Comparison of ENCODE assay signal across 17 cellular contexts in the genomic region with DNA sequence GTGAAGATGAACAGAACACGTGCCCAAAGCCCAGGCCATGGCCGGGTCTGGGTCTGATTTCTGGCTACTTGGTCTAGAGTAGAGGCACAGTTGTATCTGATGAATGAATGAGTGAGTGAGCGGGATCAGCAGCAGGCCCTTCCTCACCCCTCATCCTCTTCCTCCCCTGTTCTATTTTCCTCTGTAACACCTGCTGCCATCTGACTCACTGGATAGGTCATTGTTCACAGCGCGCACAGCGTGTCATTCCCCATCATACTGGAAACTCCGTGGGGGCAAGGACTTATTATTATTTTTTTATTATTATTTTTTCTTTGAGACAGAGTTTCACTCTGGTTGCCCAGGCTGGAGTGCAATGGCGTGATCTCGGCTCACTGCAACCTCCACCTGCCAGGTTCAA. TPM values are rescaled to one million over a fixed set of nuclear protein-coding genes. Genes with fewer than 3 reads are reported as not detected.
DNase-seq lines count a peak whose midpoint lies in the region; ATAC-seq, FAIRE-seq and TF ChIP-seq lines count a peak whose summit lies in the region.
"Had no signal": no experiment of that assay in that cellular context is flagged by ENCODE, and none has a peak within 500 bp of the region (broad histone marks: within the 10 kb centered on the region; RNA-seq: fewer than 3 reads in every experiment).

No MANE protein-coding gene starts in this region.

- H3K9me1 ChIP-seq in endothelial cell of umbilical vein (replicated peaks; ENCODE audit: control insufficient read depth, extremely low read depth, insufficient read depth, low read length): no peaks in the 10 kb centered on the region

- no peak for TF ChIP-seq EP300 in sigmoid colon (IDR thresholded peaks at IDR 0.05)

- no TSS peak for BruUV-seq in endothelial cell of umbilical vein (replicated peaks; lab: Mats Ljungman, UMichigan)

- no peaks in the 10 kb centered on the region for H3K36me3 ChIP-seq in RWPE2 (ENCODE audit: low read depth)
- H3K36me3 ChIP-seq in endothelial cell of umbilical vein (ENCODE audit: control insufficient read depth in 2 of 2, extremely low read depth in 1 of 2, insufficient read depth in 2 of 2, low read length in 2 of 2): no peaks in the 10 kb centered on the region
- H3K36me3 ChIP-seq in sigmoid colon: no peaks in the 10 kb centered on the region
- H3K36me3 ChIP-seq: BE2C had no signal

- TF ChIP-seq POLR2A in GM12892 (IDR thresholded peaks at IDR 0.05; ENCODE audit: low read depth, low read length) (no peak), endothelial cell of umbilical vein (IDR thresholded peaks at IDR 0.05; ENCODE audit: low read depth, low read length) (no peak), sigmoid colon (IDR thresholded peaks at IDR 0.05) (no peak)

- DNase-seq in GM12892 (ENCODE audit: insufficient read length): no peak
- DNase-seq in RWPE2 (ENCODE audit: low spot score): no peak
- peak; percentile 45 for DNase-seq in endothelial cell of umbilical vein (ENCODE audit: low read depth, low spot score)
- DNase-seq in sigmoid colon: no peak
- DNase-seq in NCI-H1930 (lab: John Stamatoyannopoulos, UW): no peak
- DNase-seq in MV-4-11 (lab: John Stamatoyannopoulos, UW): no peak
- DNase-seq in HK-2 (ENCODE audit: unreplicated experiment): no peak
- DNase-seq: activated gamma-delta T cell treated with Interleukin-2 at 50 U/mL for 16 hours, BE2C, dorsolateral prefrontal cortex, hippocampal formation, kidney glomerular epithelial cell, NCI-H1417, NCI-H2171 treated with DMSO at 0.1 percent for 48 hours, T-helper 9 cell had no signal

- intact Hi-C loops in endothelial cell of umbilical vein (cut with micrococcal nuclease): no loop called here
- intact Hi-C loops in sigmoid colon (cut with DNase I): no loop called here

- H3K4me3 ChIP-seq in RWPE2 (ENCODE audit: severe bottlenecking) (no peak overlapping the region), endothelial cell of umbilical vein (replicated peaks in 1 of 3; ENCODE audit: insufficient read depth in 1 of 3, low read depth in 1 of 3, low read length in 3 of 3) (no peak overlapping the region), sigmoid colon (no peak overlapping the region)
- H3K4me3 ChIP-seq: dorsolateral prefrontal cortex, K562 had no signal

- H2AFZ ChIP-seq in endothelial cell of umbilical vein (ENCODE audit: low read depth, low read length): no peak overlapping the region

- FAIRE-seq in GM12892 (lab: Jason Lieb, UNC): peak; percentile 38
- FAIRE-seq in endothelial cell of umbilical vein (lab: Jason Lieb, UNC): peak; percentile 43
- FAIRE-seq: K562 had no signal

- POLR2A ChIA-PET in endothelial cell of umbilical vein (lab: Charles Lee): no interaction called here

- dilution Hi-C loops in endothelial cell of umbilical vein (cut with MboI; ENCODE audit: extremely low pct_ligation_motif_present, low sequenced_read_pairs): no loop called here

- no peaks in the 10 kb centered on the region for H3K79me2 ChIP-seq in endothelial cell of umbilical vein (ENCODE audit: control insufficient read depth, insufficient read depth, low read length)

- no peaks in the 10 kb centered on the region for H3K27me3 ChIP-seq in RWPE2 (ENCODE audit: insufficient read depth, poor library complexity, severe bottlenecking)
- H3K27me3 ChIP-seq in endothelial cell of umbilical vein (ENCODE audit: control insufficient read depth in 2 of 2, insufficient read depth in 2 of 2, low read length in 2 of 2): no peaks in the 10 kb centered on the region
- peaks cover 0 to 14% (median 0%) of the 10 kb centered on the region in 3 donors for H3K27me3 ChIP-seq in sigmoid colon

- H3K4me2 ChIP-seq in endothelial cell of umbilical vein (ENCODE audit: insufficient read depth, low read length): no peak overlapping the region

- ATAC-seq in RWPE2 (ENCODE audit: low read depth): no peak
- ATAC-seq: K562 had no signal

- no peaks in the 10 kb centered on the region for H4K20me1 ChIP-seq in endothelial cell of umbilical vein (replicated peaks; ENCODE audit: control insufficient read depth, extremely low read depth, insufficient read depth, low read length)

- no peak for TF ChIP-seq CTCF in RWPE2 (IDR thresholded peaks at IDR 0.05; ENCODE audit: poor library complexity, severe bottlenecking)
- no peak for TF ChIP-seq CTCF in endothelial cell of umbilical vein (IDR thresholded peaks at IDR 0.05; ENCODE audit: extremely low read depth in 1 of 2, insufficient read depth in 1 of 2, low read depth in 1 of 2, low read length in 2 of 2)
- no peak for TF ChIP-seq CTCF in sigmoid colon (IDR thresholded peaks at IDR 0.05)

- H3K4me1 ChIP-seq in RWPE2 (ENCODE audit: insufficient read depth, poor library complexity, severe bottlenecking) (peaks cover 32% of the 10 kb centered on the region), endothelial cell of umbilical vein (ENCODE audit: control insufficient read depth, extremely low read depth, insufficient read depth, low read length) (peaks cover 35% of the 10 kb centered on the region), sigmoid colon (peaks cover 0 to 13% (median 12%) of the 10 kb centered on the region in 4 donors)
- H3K4me1 ChIP-seq: BE2C had no signal

- H3K9ac ChIP-seq in endothelial cell of umbilical vein (replicated peaks; ENCODE audit: extremely low read depth, insufficient read depth, low read length): no peak overlapping the region

- CTCF ChIA-PET in endothelial cell of umbilical vein (lab: Charles Lee): interaction anchor here (1.4 to 2.0 kb wide), 10 partner anchors 9 to 330 kb away, joined by 3 to 18 read pairs (median 5); a partner anchor contains a TSS

- H3K9me3 ChIP-seq in RWPE2 (ENCODE audit: severe bottlenecking) (no peaks in the 10 kb centered on the region), endothelial cell of umbilical vein (replicated peaks; ENCODE audit: control insufficient read depth, insufficient read depth, low read length) (no peaks in the 10 kb centered on the region), sigmoid colon (no peaks in the 10 kb centered on the region)
- H3K9me3 ChIP-seq: BE2C had no signal

- 83 to 90% methylated on average over 9 of the region's 9 CpGs for WGBS in sigmoid colon, 2 donors

- H3K27ac ChIP-seq in RWPE2 (ENCODE audit: poor library complexity, severe bottlenecking) (peak overlapping the region; percentile 86), endothelial cell of umbilical vein (ENCODE audit: insufficient read depth, low read depth, low read length) (peak overlapping the region; percentile 82), sigmoid colon (peak overlapping the region in 3 of 4 donors; percentile 23 to 52 (median 45))

TF ChIP-seq in endothelial cell of umbilical vein, 7 proteins besides CTCF, POLR2A, EP300 and RAD21:
- TF ChIP-seq POLR2AphosphoS5 (IDR thresholded peaks at IDR 0.05; ENCODE audit: insufficient read depth, low read depth, low read length): no peak
- TF ChIP-seq FOS (IDR thresholded peaks at IDR 0.05; ENCODE audit: borderline replicate concordance, insufficient read depth, low read length): no peak
- TF ChIP-seq, protein P1, sequence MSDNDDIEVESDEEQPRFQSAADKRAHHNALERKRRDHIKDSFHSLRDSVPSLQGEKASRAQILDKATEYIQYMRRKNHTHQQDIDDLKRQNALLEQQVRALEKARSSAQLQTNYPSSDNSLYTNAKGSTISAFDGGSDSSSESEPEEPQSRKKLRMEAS (IDR thresholded peaks at IDR 0.05; ENCODE audit: insufficient read depth, insufficient read length): no peak
- no peak for TF ChIP-seq EZH2 (IDR thresholded peaks at IDR 0.05; ENCODE audit: borderline replicate concordance, low read depth, low read length, severe bottlenecking)
- no peak for TF ChIP-seq MYC (IDR thresholded peaks at IDR 0.05; ENCODE audit: low read depth, low read length)
- no peak for TF ChIP-seq GATA2 (IDR thresholded peaks at IDR 0.05; ENCODE audit: insufficient read depth, insufficient read length, low read depth, low read length)

RNA-seq across cellular contexts. Expression of a gene that starts 13.9 kb away (rescaled TPM):
- polyA plus RNA-seq in GM12892 (2012; ENCODE audit: missing spikeins): 30.6 TPM
- not detected in 2 replicates for total RNA-seq in endothelial cell of umbilical vein
- 0.07 and 0.13 TPM in 2 replicates for polyA plus RNA-seq in endothelial cell of umbilical vein
- 0.08 and 0.10 TPM in 2 replicates for polyA plus RNA-seq in endothelial cell of umbilical vein (2011; cell fraction: cytosol; rRNA removed)
- polyA plus RNA-seq in endothelial cell of umbilical vein (2011; cell fraction: nucleus; rRNA removed): not detected in 2 replicates
- not detected in 2 replicates for polyA plus RNA-seq in endothelial cell of umbilical vein (2012)
- not detected in 2 replicates for polyA minus RNA-seq in endothelial cell of umbilical vein
- not detected for polyA minus RNA-seq in endothelial cell of umbilical vein (2011; cell fraction: cytosol; rRNA and poly(A)+ RNA removed)
- not detected in 2 replicates for polyA minus RNA-seq in endothelial cell of umbilical vein (2011; cell fraction: nucleus; rRNA and poly(A)+ RNA removed)
- total RNA-seq in sigmoid colon: 10 to 100 TPM; 13.5 to 19.3 (median 14.8) TPM
- polyA plus RNA-seq in sigmoid colon: 10 to 100 TPM; 25.2 to 35.8 (median 28.0) TPM

RNA-seq across cellular contexts. Expression of a gene that starts 38.7 kb away (rescaled TPM):
- polyA plus RNA-seq in GM12892 (2012; ENCODE audit: missing spikeins): 14.7 TPM
- total RNA-seq in endothelial cell of umbilical vein (20.6 and 24.9 TPM in 2 replicates), sigmoid colon (1 to 10 TPM; 3.0 to 5.0 (median 3.9) TPM)
- polyA plus RNA-seq in endothelial cell of umbilical vein (68.2 and 100 TPM in 2 replicates), sigmoid colon (10 to 100 TPM in 1 of 3 donors, 1 to 10 TPM in 1, under 1 TPM in 1; 0.60 to 11.4 (median 3.7) TPM)
- polyA plus RNA-seq in endothelial cell of umbilical vein (2011; cell fraction: cytosol; rRNA removed): 31.6 and 44.4 TPM in 2 replicates
- polyA plus RNA-seq in endothelial cell of umbilical vein (2011; cell fraction: nucleus; rRNA removed): 67.6 and 71.3 TPM in 2 replicates
- 33.4 and 53.4 TPM in 2 replicates for polyA plus RNA-seq in endothelial cell of umbilical vein (2012)
- polyA minus RNA-seq in endothelial cell of umbilical vein: 68.3 and 84.4 TPM in 2 replicates
- not detected for polyA minus RNA-seq in endothelial cell of umbilical vein (2011; cell fraction: cytosol; rRNA and poly(A)+ RNA removed)
- 19.7 and 28.6 TPM in 2 replicates for polyA minus RNA-seq in endothelial cell of umbilical vein (2011; cell fraction: nucleus; rRNA and poly(A)+ RNA removed)

RNA-seq across cellular contexts. Expression of a gene that starts 57.9 kb away (rescaled TPM):
- polyA plus RNA-seq in GM12892 (2012; ENCODE audit: missing spikeins): not detected
- total RNA-seq in endothelial cell of umbilical vein: not detected in 2 replicates
- polyA plus RNA-seq in endothelial cell of umbilical vein: not detected in 2 replicates
- polyA plus RNA-seq in endothelial cell of umbilical vein (2011; cell fraction: cytosol; rRNA removed): not detected in 2 replicates
- not detected in 2 replicates for polyA plus RNA-seq in endothelial cell of umbilical vein (2011; cell fraction: nucleus; rRNA removed)
- not detected in 2 replicates for polyA plus RNA-seq in endothelial cell of umbilical vein (2012)
- polyA minus RNA-seq in endothelial cell of umbilical vein: not detected in 2 replicates
- polyA minus RNA-seq in endothelial cell of umbilical vein (2011; cell fraction: cytosol; rRNA and poly(A)+ RNA removed): not detected
- not detected in 2 replicates for polyA minus RNA-seq in endothelial cell of umbilical vein (2011; cell fraction: nucleus; rRNA and poly(A)+ RNA removed)
- not detected for total RNA-seq in sigmoid colon
- not detected for polyA plus RNA-seq in sigmoid colon
- total RNA-seq: K562, mucosa of gallbladder had no signal
- polyA plus RNA-seq: K562 had no signal

Comparison
In these comparisons a context has a peak if more than half of its experiments do, and no peak if none do; other contexts are left out.
1. RNA of a gene that starts 13.9 kb away (total RNA-seq): 13.5 to 19.3 TPM in sigmoid colon; not detected in endothelial cell of umbilical vein; every median in the first group is over 10 times any median in the second.
2. Peak in every context shown above with its lines, with median percentiles within 50 percentile points of each other: H3K27ac ChIP-seq.